10 cellular contexts compared by ENCODE assay signal in genomic region chr13:25874907-25875306, GRCh38.
DNase-seq lines count a peak whose midpoint lies in the region; ATAC-seq, FAIRE-seq and TF ChIP-seq lines count a peak whose summit lies in the region.
"Had no signal": no experiment of that assay in that cellular context is flagged by ENCODE, and none has a peak within 500 bp of the region (broad histone marks: within the 10 kb centered on the region; RNA-seq: fewer than 3 reads in every experiment).

No MANE protein-coding gene starts in this region.

- DNase-seq in NCI-H526 (lab: John Stamatoyannopoulos, UW) (peak; percentile 37 to 66), COR-L47 (lab: John Stamatoyannopoulos, UW) (no peak), pancreas (no peak), ACHN (no peak), NCI-H446 treated with DMSO at 0.1 percent for 48 hours (lab: John Stamatoyannopoulos, UW) (no peak)
- peak; percentile 74 for DNase-seq in activated CD4-positive, alpha-beta T cell treated with anti-CD3 and anti-CD28 coated beads, Interleukin-2, amount 10 ng/mL, durations not matched to agents 7 days and 5 days
- peak; percentile 38 for DNase-seq in effector CD8-positive, alpha-beta T cell (lab: John Stamatoyannopoulos, UW)
- DNase-seq in stimulated activated CD8-positive, alpha-beta memory T cell treated with anti-CD3 and anti-CD28 coated beads, Interleukin-4, amount 100 ng/mL, for 4 hours (ENCODE audit: low read depth in 2 of 2, low spot score in 1 of 2), result peak; percentile 16 to 17
- DNase-seq: anterior cingulate cortex had no signal

- peak overlapping the region; percentile 5 for H3K4me3 Mint-ChIP-seq in activated CD4-positive, alpha-beta T cell treated with anti-CD3 and anti-CD28 coated beads, Interleukin-2, amount 10 ng/mL, durations not matched to agents 7 days and 5 days

- POLR2A ChIA-PET in activated CD4-positive, alpha-beta T cell treated with anti-CD3 and anti-CD28 coated beads, Interleukin-2, amount 10 ng/mL, durations not matched to agents 7 days and 5 days (lab: Charles Lee), result interaction anchor here (0.6 kb wide), 1 partner anchor 12 kb away, joined by 3 read pairs; no protein-coding TSS in a partner anchor

- H3K4me1 Mint-ChIP-seq in activated CD4-positive, alpha-beta T cell treated with anti-CD3 and anti-CD28 coated beads, Interleukin-2, amount 10 ng/mL, durations not matched to agents 7 days and 5 days, result peaks cover 72% of the 10 kb centered on the region

- intact Hi-C loops in pancreas (cut with DNase I), result no loop called here

- no peaks in the 10 kb centered on the region for H3K27me3 ChIP-seq in pancreas
- H3K27me3 ChIP-seq: thyroid gland had no signal

- H3K36me3 Mint-ChIP-seq in activated CD4-positive, alpha-beta T cell treated with anti-CD3 and anti-CD28 coated beads, Interleukin-2, amount 10 ng/mL, durations not matched to agents 7 days and 5 days (ENCODE audit: low read depth), result peaks cover 18% of the 10 kb centered on the region

- peaks cover 11% of the 10 kb centered on the region for H3K9me3 Mint-ChIP-seq in activated CD4-positive, alpha-beta T cell treated with anti-CD3 and anti-CD28 coated beads, Interleukin-2, amount 10 ng/mL, durations not matched to agents 7 days and 5 days

- H3K36me3 ChIP-seq in pancreas, result no peaks in the 10 kb centered on the region
- H3K36me3 ChIP-seq: thyroid gland had no signal

- no peaks in the 10 kb centered on the region for H3K4me1 ChIP-seq in pancreas

- H3K27me3 Mint-ChIP-seq in activated CD4-positive, alpha-beta T cell treated with anti-CD3 and anti-CD28 coated beads, Interleukin-2, amount 10 ng/mL, durations not matched to agents 7 days and 5 days, result no peaks in the 10 kb centered on the region

- WGBS in pancreas, 2 donors, result 56 to 68% methylated on average over 6 of the region's 6 CpGs

- H3K27ac Mint-ChIP-seq in activated CD4-positive, alpha-beta T cell treated with anti-CD3 and anti-CD28 coated beads, Interleukin-2, amount 10 ng/mL, durations not matched to agents 7 days and 5 days, result peak overlapping the region; percentile 58

- no peak for ATAC-seq in pancreas

- no peak overlapping the region for H3K4me3 ChIP-seq in pancreas
- H3K4me3 ChIP-seq: thyroid gland had no signal

- H3K9me3 ChIP-seq in pancreas, result no peaks in the 10 kb centered on the region
- H3K9me3 ChIP-seq: thyroid gland had no signal

- TF ChIP-seq CTCF in pancreas (IDR thresholded peaks at IDR 0.05), result no peak

- CTCF ChIA-PET in activated CD4-positive, alpha-beta T cell treated with anti-CD3 and anti-CD28 coated beads, Interleukin-2, amount 10 ng/mL, durations not matched to agents 7 days and 5 days (lab: Charles Lee), result interaction anchor here (0.8 to 1.4 kb wide), 3 partner anchors 12 to 24 kb away, joined by 3 to 4 read pairs (median 3); no protein-coding TSS in a partner anchor

- no peak overlapping the region for H3K27ac ChIP-seq in pancreas
- H3K27ac ChIP-seq: thyroid gland had no signal

- FAIRE-seq in pancreas (lab: Jason Lieb, UNC), result no peak

- in situ Hi-C loops in ACHN (cut with HindIII; ENCODE audit: low pct_ligation_motif_present, low pct_unique_long_range_greater_than_20kb, low sequenced_read_pairs), result no loop called here

Comparison
In these comparisons a context has a peak if more than half of its experiments do, and no peak if none do; other contexts are left out.
1. DNase-seq: peak in NCI-H526 (2 of 2), activated CD4-positive, alpha-beta T cell treated with anti-CD3 and anti-CD28 coated beads, Interleukin-2, amount 10 ng/mL, durations not matched to agents 7 days and 5 days (single experiment), effector CD8-positive, alpha-beta T cell (single experiment) and stimulated activated CD8-positive, alpha-beta memory T cell treated with anti-CD3 and anti-CD28 coated beads, Interleukin-4, amount 100 ng/mL, for 4 hours (2 of 2); none in COR-L47 (single experiment), pancreas (0 of 6), ACHN (single experiment) and NCI-H446 treated with DMSO at 0.1 percent for 48 hours (single experiment).